Comparison of ENCODE assay signal across 7 cellular contexts in genomic region chr1:224168859-224169380, GRCh38. TPM values are rescaled to one million over a fixed set of nuclear protein-coding genes. Genes with fewer than 3 reads are reported as not detected.
DNase-seq lines count a peak whose midpoint lies in the region; ATAC-seq and TF ChIP-seq lines count a peak whose summit lies in the region.

No MANE protein-coding gene starts in this region.

- ATAC-seq in GM18519 (IDR thresholded peaks at IDR 0.05; ENCODE audit: low FRiP score, unreplicated experiment) (peak; percentile 90), HCT116 (0 out of 2 replicates have a peak, but pooled peaks have one; percentile 30)

- H3K9me2 ChIP-seq in HCT116 (ENCODE audit: insufficient read depth): no peaks in the 10 kb centered on the region

- RAD21 ChIA-PET in HCT116 (lab: Charles Lee; ENCODE audit: low non-redundant PET in 1 of 2, low total read pairs in 2 of 2, uncharacterized antibody in 2 of 2, unreplicated experiment in 2 of 2): interaction anchor here in 1 of 2 experiments (0.5 kb wide), 1 partner anchor 33 kb away, joined by 4 read pairs; no protein-coding TSS in a partner anchor

- TF ChIP-seq POLR2A in HCT116 (IDR thresholded peaks at IDR 0.05; ENCODE audit: borderline replicate concordance, extremely low read depth, insufficient read depth, insufficient read length): no peak

- H3K4me3 ChIP-seq in HCT116 (replicated peaks in 1 of 2; ENCODE audit: low read depth in 1 of 2, low read length in 2 of 2): no peak overlapping the region
- H3K4me3 ChIP-seq in brain microvascular endothelial cell (ENCODE audit: low read depth, low read length): no peak overlapping the region

- H3K9me3 ChIP-seq in HCT116 (ENCODE audit: control insufficient read depth in 1 of 2, insufficient read depth in 1 of 2, low read depth in 1 of 2, low read length in 2 of 2): no peaks in the 10 kb centered on the region

- peak overlapping the region; percentile 27; the same call in 1 of the 2 replicates for H3K4me2 ChIP-seq in HCT116 (ENCODE audit: low read length)

- POLR2A ChIA-PET in HCT116 (lab: Charles Lee): no interaction called here

- peaks cover 0 to 7% of the 10 kb centered on the region in 2 experiments; a peak in 1 of 4 replicates for H3K4me1 ChIP-seq in HCT116 (ENCODE audit: control insufficient read depth in 1 of 2, insufficient read depth in 2 of 2, low read length in 2 of 2)

- no peak overlapping the region for H3K9ac ChIP-seq in HCT116 (ENCODE audit: low read length)

- CTCF ChIA-PET in HCT116 (lab: Charles Lee): no interaction called here

- no TSS peak for BruUV-seq in HCT116 (replicated peaks; lab: Mats Ljungman, UMichigan)

- no peaks in the 10 kb centered on the region for H3K79me2 ChIP-seq in HCT116 (ENCODE audit: insufficient read depth, low read length)

- in situ Hi-C loops in brain microvascular endothelial cell (cut with HindIII; ENCODE audit: low pct_ligation_motif_present, low sequenced_read_pairs): no loop called here

- no peak for TF ChIP-seq RAD21 in HCT116 (IDR thresholded peaks at IDR 0.05; ENCODE audit: low read depth)

- no peak for TF ChIP-seq CTCF in HCT116 (IDR thresholded peaks at IDR 0.05 in 2 of 3, conservative IDR thresholded peaks at IDR 0.05 in 1 of 3; ENCODE audit: borderline replicate concordance in 1 of 3, insufficient read depth in 1 of 3, low read depth in 2 of 3, low read length in 2 of 3)
- TF ChIP-seq CTCF in brain microvascular endothelial cell (IDR thresholded peaks at IDR 0.05; ENCODE audit: low read depth, low read length, missing control alignments): no peak

- no peak overlapping the region for H2AFZ ChIP-seq in HCT116 (ENCODE audit: low read depth, low read length, poor library complexity, severe bottlenecking)

- intact Hi-C loops in HCT116 (cut with micrococcal nuclease): no loop called here

- H3K27ac ChIP-seq in HCT116 (ENCODE audit: low read depth, low read length): no peak overlapping the region
- H3K27ac ChIP-seq in brain microvascular endothelial cell: peak overlapping the region; percentile 67

- H3K36me3 ChIP-seq in HCT116 (ENCODE audit: control insufficient read depth in 1 of 2, insufficient read depth in 2 of 2, low read length in 2 of 2): no peaks in the 10 kb centered on the region
- no peaks in the 10 kb centered on the region for H3K36me3 ChIP-seq in brain microvascular endothelial cell (replicated peaks)

- H3K27me3 ChIP-seq in HCT116 (ENCODE audit: insufficient read depth, low read length) (no peaks in the 10 kb centered on the region), brain microvascular endothelial cell (replicated peaks) (no peaks in the 10 kb centered on the region)

- DNase-seq in HCT116 (ENCODE audit: low read depth, low spot score) (no peak), M059J (ENCODE audit: low read depth) (peak; percentile 97), brain microvascular endothelial cell (peak; percentile 91), midbrain (lab: John Stamatoyannopoulos, UW) (peak; percentile 15), retina (no peak)
- DNase-seq in stimulated activated CD4-positive, alpha-beta T cell treated with anti-CD3 and anti-CD28 coated beads, Interleukin-12 subunit alpha, Interleukin-12 subunit beta, amount 100 ng/mL, for 4 hours: no peak

- no peaks in the 10 kb centered on the region for H4K20me1 ChIP-seq in HCT116 (ENCODE audit: insufficient read depth)

TF ChIP-seq in HCT116, 20 proteins besides CTCF, POLR2A, EP300 and RAD21:
- TF ChIP-seq SP1 (IDR thresholded peaks at IDR 0.05; ENCODE audit: low read depth): no peak
- TF ChIP-seq CBX3 (IDR thresholded peaks at IDR 0.05; ENCODE audit: low read depth): no peak
- TF ChIP-seq REST (IDR thresholded peaks at IDR 0.05; ENCODE audit: low read depth): no peak
- no peak for TF ChIP-seq ZFX (IDR thresholded peaks at IDR 0.05)
- no peak for TF ChIP-seq MAX (IDR thresholded peaks at IDR 0.05)

RNA-seq across cellular contexts. Expression of gene DEGS1, which starts 14.1 kb away (rescaled TPM):
- 23.1 TPM for total RNA-seq in HCT116 (2021; ENCODE audit: unreplicated experiment)
- 7.6 and 10.7 TPM in 2 replicates for polyA plus RNA-seq in HCT116 (2012)
- total RNA-seq in M059J (2014; rRNA removed; shearing (Covaris generic)): 163 and 182 TPM in 2 replicates

RNA-seq across cellular contexts. Expression of gene FBXO28, which starts 55.0 kb away (rescaled TPM):
- 37.0 TPM for total RNA-seq in HCT116 (2021; ENCODE audit: unreplicated experiment)
- polyA plus RNA-seq in HCT116 (2012): 13.0 and 18.0 TPM in 2 replicates
- 32.5 and 35.9 TPM in 2 replicates for total RNA-seq in M059J (2014; rRNA removed; shearing (Covaris generic))

Comparison
In these comparisons a context has a peak if more than half of its experiments do, and no peak if none do; other contexts are left out.
1. DNase-seq: peak in M059J (single experiment), brain microvascular endothelial cell (single experiment) and midbrain (single experiment); none in HCT116 (single experiment), retina (single experiment) and stimulated activated CD4-positive, alpha-beta T cell treated with anti-CD3 and anti-CD28 coated beads, Interleukin-12 subunit alpha, Interleukin-12 subunit beta, amount 100 ng/mL, for 4 hours (single experiment).